21 cellular contexts compared by ENCODE assay signal in the genomic region with DNA sequence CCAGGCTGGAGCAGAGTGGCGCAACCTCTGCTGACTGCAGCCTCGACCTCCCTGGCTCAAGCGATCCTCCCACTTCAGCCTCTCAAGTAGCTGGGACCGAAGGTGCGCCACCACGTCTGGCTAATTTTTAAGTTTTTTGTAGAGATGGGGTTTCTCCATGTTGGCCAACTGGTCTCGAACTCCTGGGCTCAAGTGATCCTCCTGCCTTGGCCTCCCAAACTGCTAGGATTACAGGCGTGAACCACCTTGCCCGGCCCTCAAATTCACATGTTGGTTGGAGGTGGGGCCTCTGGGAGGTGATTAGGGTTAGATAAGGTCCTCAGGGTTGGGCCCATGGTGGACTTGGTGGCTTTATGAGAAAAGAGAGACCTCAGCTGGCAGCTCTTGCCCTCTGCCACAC. TPM values are rescaled to one million over a fixed set of nuclear protein-coding genes. Genes with fewer than 3 reads are reported as not detected.
"Had no signal": no experiment of that assay in that cellular context is flagged by ENCODE, and none has a peak within 500 bp of the region (broad histone marks: within the 10 kb centered on the region; RNA-seq: fewer than 3 reads in every experiment).

No MANE protein-coding gene starts in this region.

- H3K36me3 ChIP-seq: cardiac muscle cell, esophagus squamous epithelium, gastroesophageal sphincter had no signal

- DNase-seq: activated CD4-positive, alpha-beta T cell treated with anti-CD3 and anti-CD28 coated beads for 4 hours; activated CD4-positive, alpha-beta T cell treated with anti-CD3 and anti-CD28 coated beads, Interleukin-2, amount 50 U/mL, for 48 hours; activated CD4-positive, CD25-positive, alpha-beta regulatory T cell; activated CD8-positive, alpha-beta memory T cell treated with anti-CD3 and anti-CD28 coated beads, Interleukin-2, amount 50 U/mL, for 48 hours; activated naive CD4-positive, alpha-beta T cell treated with anti-CD3 and anti-CD28 coated beads for 36 hours; activated T-cell treated with anti-CD3 and anti-CD28 coated beads, Interleukin-2, amount 50 U/mL, for 48 hours; body of pancreas; endodermal cell; esophagus squamous epithelium; naive thymus-derived CD4-positive, alpha-beta T cell; stimulated activated CD4-positive, alpha-beta T cell treated with anti-CD3 and anti-CD28 coated beads, Interleukin-4, amount 100 ng/mL, for 24 hours; stimulated activated naive CD8-positive, alpha-beta T cell treated with anti-CD3 and anti-CD28 coated beads, Interleukin-15, Interleukin-2, amounts not matched to agents 100 U/mL and 50 U/mL, for 24 hours; T-helper 17 cell had no signal

- H3K27me3 Mint-ChIP-seq: T-helper 17 cell, type B pancreatic cell had no signal

- H3K4me3 Mint-ChIP-seq: activated naive CD4-positive, alpha-beta T cell treated with anti-CD3 and anti-CD28 coated beads for 36 hours; endodermal cell; type B pancreatic cell had no signal

- H3K4me3 ChIP-seq: body of pancreas, cardiac muscle cell, esophagus squamous epithelium, gastroesophageal sphincter had no signal

- H3K36me3 Mint-ChIP-seq: naive thymus-derived CD4-positive, alpha-beta T cell; type B pancreatic cell had no signal

- H3K27ac Mint-ChIP-seq: activated naive CD4-positive, alpha-beta T cell treated with anti-CD3 and anti-CD28 coated beads for 36 hours; endodermal cell; progenitor cell of endocrine pancreas had no signal

- H3K27me3 ChIP-seq: body of pancreas, cardiac muscle cell, esophagus squamous epithelium had no signal

- H3K27ac ChIP-seq: body of pancreas, cardiac muscle cell, esophagus squamous epithelium, gastroesophageal sphincter had no signal

- ATAC-seq: body of pancreas; naive thymus-derived CD4-positive, alpha-beta T cell; stimulated activated naive CD8-positive, alpha-beta T cell treated with anti-CD3 and anti-CD28 coated beads, Interleukin-15, Interleukin-2, amounts not matched to agents 100 U/mL and 50 U/mL, for 24 hours; T-helper 17 cell had no signal

- H3K9me3 Mint-ChIP-seq: activated naive CD4-positive, alpha-beta T cell treated with anti-CD3 and anti-CD28 coated beads for 36 hours; endodermal cell; naive thymus-derived CD4-positive, alpha-beta T cell; type B pancreatic cell had no signal

- H3K9me3 ChIP-seq: body of pancreas, esophagus squamous epithelium, gastroesophageal sphincter had no signal

RNA-seq across cellular contexts. Expression of gene LCN12, which starts 10.1 kb away (rescaled TPM):
- total RNA-seq: esophagus squamous epithelium, gastroesophageal sphincter, lung microvascular endothelial cell, subcutaneous adipose tissue had no signal
- polyA plus RNA-seq: keratinocyte; naive thymus-derived CD4-positive, alpha-beta T cell had no signal

RNA-seq across cellular contexts. Expression of gene PTGDS, which starts 15.1 kb away (rescaled TPM):
- total RNA-seq: activated CD8-positive, alpha-beta memory T cell treated with anti-CD3 and anti-CD28 coated beads for 36 hours; activated naive CD4-positive, alpha-beta T cell treated with anti-CD3 and anti-CD28 coated beads for 36 hours; progenitor cell of endocrine pancreas had no signal
- polyA plus RNA-seq: keratinocyte; naive thymus-derived CD4-positive, alpha-beta T cell had no signal

RNA-seq across cellular contexts. Expression of gene C8G, which starts 17.1 kb away (rescaled TPM):
- total RNA-seq: body of pancreas, gastroesophageal sphincter had no signal
- polyA plus RNA-seq: naive thymus-derived CD4-positive, alpha-beta T cell had no signal

RNA-seq across cellular contexts. Expression of gene LCNL1, which starts 20.6 kb away (rescaled TPM):
- total RNA-seq: activated naive CD4-positive, alpha-beta T cell treated with anti-CD3 and anti-CD28 coated beads for 36 hours; body of pancreas; lung microvascular endothelial cell; progenitor cell of endocrine pancreas; subcutaneous adipose tissue had no signal
- polyA plus RNA-seq: cardiac muscle cell; keratinocyte; naive thymus-derived CD4-positive, alpha-beta T cell had no signal
